ENCODE assay signal across 11 cellular contexts in the genomic region with DNA sequence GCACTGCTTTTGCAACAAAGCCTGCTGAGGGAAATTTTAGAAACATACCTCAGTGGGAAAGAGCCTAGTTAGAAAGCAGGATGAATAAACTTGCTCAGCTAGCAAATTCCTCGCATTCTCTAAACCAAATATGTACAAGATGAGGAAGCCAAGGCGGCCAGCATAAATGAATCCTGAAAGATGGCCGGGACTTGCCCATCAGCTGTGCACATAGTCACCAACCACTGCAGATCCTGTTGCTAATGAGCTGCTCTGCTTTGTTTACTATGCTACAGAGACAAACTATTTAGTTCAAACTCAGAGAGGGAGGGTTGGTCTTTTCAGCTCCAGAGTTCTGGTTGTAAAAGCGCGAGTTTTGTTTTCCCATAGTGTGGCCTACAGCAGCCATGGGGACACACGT. TPM values are rescaled to one million over a fixed set of nuclear protein-coding genes. Genes with fewer than 3 reads are reported as not detected.
DNase-seq lines count a peak whose midpoint lies in the region; ATAC-seq, FAIRE-seq and TF ChIP-seq lines count a peak whose summit lies in the region.
"Had no signal": no experiment of that assay in that cellular context is flagged by ENCODE, and none has a peak within 500 bp of the region (broad histone marks: within the 10 kb centered on the region; RNA-seq: fewer than 3 reads in every experiment).

No MANE protein-coding gene starts in this region.

- no peak for TF ChIP-seq EP300 in HepG2 (IDR thresholded peaks at IDR 0.05; ENCODE audit: low read depth in 2 of 2, low read length in 2 of 2)
- no peak for TF ChIP-seq EP300 in HepG2 (CRISPR knock-in tag; IDR thresholded peaks at IDR 0.05; ENCODE audit: borderline replicate concordance)

- TF ChIP-seq CTCF in A673 (conservative IDR thresholded peaks at IDR 0.05; ENCODE audit: low read depth, low read length), result no peak
- no peak for TF ChIP-seq CTCF in cardiac fibroblast (IDR thresholded peaks at IDR 0.05; ENCODE audit: low read depth, low read length)
- TF ChIP-seq CTCF in HepG2 (CRISPR knock-in tag; IDR thresholded peaks at IDR 0.05), result no peak

- no peaks in the 10 kb centered on the region for H3K79me2 ChIP-seq in HepG2 (ENCODE audit: insufficient read depth, low read length)

- WGBS in HepG2 (ENCODE audit: low lambda C conversion rate), result 19% methylated on average over 6 of the region's 6 CpGs

- H3K4me1 ChIP-seq in A673 (ENCODE audit: insufficient read depth, low read length, poor library complexity, severe bottlenecking), result no peaks in the 10 kb centered on the region
- peaks cover 13% of the 10 kb centered on the region for H3K4me1 ChIP-seq in HepG2 (ENCODE audit: insufficient read depth, low read length)

- H3K4me3 ChIP-seq in A673 (ENCODE audit: low read depth, low read length, poor library complexity, severe bottlenecking) (no peak overlapping the region), cardiac fibroblast (replicated peaks in 1 of 2; ENCODE audit: low read depth in 2 of 2, low read length in 2 of 2) (no peak overlapping the region), HepG2 (replicated peaks in 1 of 3; ENCODE audit: insufficient read depth in 1 of 3, low read depth in 2 of 3, low read length in 3 of 3) (no peak overlapping the region)

- 0 out of 2 replicates have a peak overlapping the region, but pooled peaks have one; percentile 3 for H3K4me2 ChIP-seq in HepG2 (ENCODE audit: low read depth, low read length)

- H3K36me3 Mint-ChIP-seq in activated CD8-positive, alpha-beta memory T cell treated with anti-CD3 and anti-CD28 coated beads, Interleukin-2, amount 10 ng/mL, durations not matched to agents 7 days and 5 days, result no peaks in the 10 kb centered on the region
- H3K36me3 Mint-ChIP-seq in activated T-cell treated with anti-CD3 and anti-CD28 coated beads, Interleukin-2, amount 50 U/mL, for 4 hours (ENCODE audit: insufficient read depth), result no peaks in the 10 kb centered on the region

- H4K20me1 ChIP-seq in HepG2 (ENCODE audit: insufficient read depth, low read length), result no peaks in the 10 kb centered on the region

- H3K27ac ChIP-seq in A673 (ENCODE audit: low read depth, low read length, poor library complexity, severe bottlenecking) (no peak overlapping the region), HepG2 (ENCODE audit: extremely low read length, insufficient read depth, low read length) (no peak overlapping the region)
- H3K27ac ChIP-seq: C4-2B had no signal

- H3K27me3 Mint-ChIP-seq in activated CD8-positive, alpha-beta memory T cell treated with anti-CD3 and anti-CD28 coated beads, Interleukin-2, amount 10 ng/mL, durations not matched to agents 7 days and 5 days, result peaks cover 12% of the 10 kb centered on the region
- no peaks in the 10 kb centered on the region for H3K27me3 Mint-ChIP-seq in activated T-cell treated with anti-CD3 and anti-CD28 coated beads, Interleukin-2, amount 50 U/mL, for 4 hours (ENCODE audit: low read depth)

- POLR2A ChIA-PET in A673 (lab: Charles Lee; ENCODE audit: low non-redundant PET) (no interaction called here), HepG2 (lab: Yijun Ruan, JAX) (no interaction called here)

- H3K27me3 ChIP-seq in A673 (replicated peaks; ENCODE audit: insufficient read depth, low read depth, low read length, poor library complexity) (no peaks in the 10 kb centered on the region), HepG2 (ENCODE audit: control insufficient read depth in 1 of 2, insufficient read depth in 2 of 2, low read length in 2 of 2) (no peaks in the 10 kb centered on the region; a peak in 1 of 5 replicates)

- ATAC-seq in HepG2 (peak; percentile 76), GM18511 (IDR thresholded peaks at IDR 0.05; ENCODE audit: unreplicated experiment) (no peak)
- ATAC-seq in activated CD8-positive, alpha-beta memory T cell treated with anti-CD3 and anti-CD28 coated beads, Interleukin-2, amount 10 ng/mL, durations not matched to agents 7 days and 5 days, result no peak
- ATAC-seq in activated T-cell treated with anti-CD3 and anti-CD28 coated beads, Interleukin-2, amount 50 U/mL, for 4 hours, result no peak

- no peaks in the 10 kb centered on the region for H3K9me3 Mint-ChIP-seq in activated CD8-positive, alpha-beta memory T cell treated with anti-CD3 and anti-CD28 coated beads, Interleukin-2, amount 10 ng/mL, durations not matched to agents 7 days and 5 days (ENCODE audit: low read depth)
- H3K9me3 Mint-ChIP-seq in activated T-cell treated with anti-CD3 and anti-CD28 coated beads, Interleukin-2, amount 50 U/mL, for 4 hours, result no peaks in the 10 kb centered on the region

- BruUV-seq in A673 (replicated peaks; lab: Mats Ljungman, UMichigan), result no TSS peak
- BruUV-seq in HepG2 (replicated peaks; lab: Mats Ljungman, UMichigan), result no TSS peak

- no peak overlapping the region for H3K9ac ChIP-seq in HepG2 (ENCODE audit: insufficient read depth, low read depth, low read length)

- intact Hi-C loops in A673 (cut with micrococcal nuclease; ENCODE audit: unreplicated experiment), result loop anchor here (5.0 to 10.0 kb wide), 4 partner anchors 66 to 1308 kb away; no protein-coding TSS in a partner anchor
- intact Hi-C loops in HepG2 (cut with micrococcal nuclease; ENCODE audit: unreplicated experiment), result loop anchor here (5.0 kb wide), 3 partner anchors 116 to 1306 kb away; no protein-coding TSS in a partner anchor

- TF ChIP-seq RAD21 in HepG2 (CRISPR knock-in tag; IDR thresholded peaks at IDR 0.05), result no peak

- H3K27ac Mint-ChIP-seq in activated CD8-positive, alpha-beta memory T cell treated with anti-CD3 and anti-CD28 coated beads, Interleukin-2, amount 10 ng/mL, durations not matched to agents 7 days and 5 days, result no peak overlapping the region

- H3K36me3 ChIP-seq in A673 (ENCODE audit: insufficient read depth, low read length, poor library complexity, severe bottlenecking) (no peaks in the 10 kb centered on the region), HepG2 (replicated peaks in 1 of 2; ENCODE audit: control insufficient read depth in 1 of 2, insufficient read depth in 2 of 2, low read length in 2 of 2) (no peaks in the 10 kb centered on the region)

- H2AFZ ChIP-seq in HepG2 (ENCODE audit: low read length), result no peak overlapping the region

- FAIRE-seq in HepG2 (lab: Jason Lieb, UNC), result no peak

- H3K4me1 Mint-ChIP-seq in activated CD8-positive, alpha-beta memory T cell treated with anti-CD3 and anti-CD28 coated beads, Interleukin-2, amount 10 ng/mL, durations not matched to agents 7 days and 5 days, result no peaks in the 10 kb centered on the region
- no peaks in the 10 kb centered on the region for H3K4me1 Mint-ChIP-seq in activated T-cell treated with anti-CD3 and anti-CD28 coated beads, Interleukin-2, amount 50 U/mL, for 4 hours (ENCODE audit: low read depth)

- DNase-seq in A673 (ENCODE audit: low spot score) (peak; percentile 36), HS-27A (ENCODE audit: low read depth) (peak; percentile 72), cardiac fibroblast (ENCODE audit: low read depth in 2 of 2) (peak; percentile 81 to 89), HepG2 (ENCODE audit: low spot score) (no peak), cerebellum (ENCODE audit: low spot score) (no peak)
- no peak for DNase-seq in activated CD8-positive, alpha-beta memory T cell treated with anti-CD3 and anti-CD28 coated beads, Interleukin-2, amount 10 ng/mL, durations not matched to agents 7 days and 5 days
- DNase-seq in activated T-cell treated with anti-CD3 and anti-CD28 coated beads, Interleukin-2, amount 50 U/mL, for 4 hours, result no peak
- DNase-seq: central memory CD4-positive, alpha-beta T cell; NCI-H187 treated with DMSO at 0.1 percent for 48 hours had no signal

- no peak for TF ChIP-seq POLR2A in HepG2 (IDR thresholded peaks at IDR 0.05; ENCODE audit: insufficient read depth in 1 of 2, low read depth in 2 of 2, low read length in 2 of 2)

- CTCF ChIA-PET in A673 (lab: Charles Lee), result no interaction called here
- CTCF ChIA-PET in HepG2 (lab: Yijun Ruan, JAX; ENCODE audit: low intra/inter-chr PET ratio, low total read pairs), result interaction anchor here (0.6 to 1.6 kb wide), 2 partner anchors 9 to 701 kb away, joined by 3 to 5 read pairs; no protein-coding TSS in a partner anchor
- CTCF ChIA-PET in activated CD8-positive, alpha-beta memory T cell treated with anti-CD3 and anti-CD28 coated beads, Interleukin-2, amount 10 ng/mL, durations not matched to agents 7 days and 5 days (lab: Charles Lee), result no interaction called here

- in situ Hi-C loops in HepG2 (cut with HindIII; ENCODE audit: extremely low pct_ligation_motif_present, low pct_unique_long_range_greater_than_20kb), result loop anchor here (10.0 kb wide), 2 partner anchors 648 to 1018 kb away; no protein-coding TSS in a partner anchor

- H3K9me3 ChIP-seq in A673 (ENCODE audit: low read depth, low read length, poor library complexity, severe bottlenecking) (no peaks in the 10 kb centered on the region), HepG2 (ENCODE audit: low read length) (no peaks in the 10 kb centered on the region)

- no peak overlapping the region for H3K4me3 Mint-ChIP-seq in activated CD8-positive, alpha-beta memory T cell treated with anti-CD3 and anti-CD28 coated beads, Interleukin-2, amount 10 ng/mL, durations not matched to agents 7 days and 5 days
- H3K4me3 Mint-ChIP-seq in activated T-cell treated with anti-CD3 and anti-CD28 coated beads, Interleukin-2, amount 50 U/mL, for 4 hours, result no peak overlapping the region

RNA-seq across cellular contexts. Expression of gene TMEM170B, which starts 49.0 kb away (rescaled TPM):
- 9.5 and 11.4 TPM in 2 replicates for total RNA-seq in A673 (2021)
- 9.4 and 14.3 TPM in 2 replicates for total RNA-seq in HepG2 (2016; rRNA removed; fragmentation: Illumina TruSeq; extraction: Trizol)
- total RNA-seq in HepG2 (2016; cell fraction: cytosol; rRNA removed; fragmentation: Illumina TruSeq; extraction: Trizol; ENCODE audit: low read depth), result 1.4 and 1.6 TPM in 2 replicates
- 9.0 and 13.6 TPM in 2 replicates for total RNA-seq in HepG2 (2016; cell fraction: insoluble cytoplasmic fraction; rRNA removed; fragmentation: Illumina TruSeq; extraction: Trizol)
- total RNA-seq in HepG2 (2016; cell fraction: membrane; rRNA removed; fragmentation: Illumina TruSeq; extraction: Trizol), result 7.9 and 8.7 TPM in 2 replicates
- 9.9 and 10.4 TPM in 2 replicates for total RNA-seq in HepG2 (2016; cell fraction: nucleus; rRNA removed; fragmentation: Illumina TruSeq; extraction: Trizol)
- 3.3 and 3.6 TPM in 2 replicates for polyA plus RNA-seq in HepG2 (2011; rRNA removed)
- polyA plus RNA-seq in HepG2 (2011; cell fraction: cytosol; rRNA removed), result 1.2 and 2.6 TPM in 2 replicates
- polyA plus RNA-seq in HepG2 (2011; cell fraction: nucleus; rRNA removed), result 1.1 and 2.2 TPM in 2 replicates
- polyA plus RNA-seq in HepG2 (2012), result 7.5 and 8.3 TPM in 2 replicates
- 1.3 and 1.4 TPM in 2 replicates for polyA plus RNA-seq in HepG2 (2016; cell fraction: cytosol; fragmentation: Illumina TruSeq; extraction: Trizol; ENCODE audit: low read depth)
- polyA plus RNA-seq in HepG2 (2016; cell fraction: insoluble cytoplasmic fraction; fragmentation: Illumina TruSeq; extraction: Trizol; ENCODE audit: low read depth), result 10.8 and 11.9 TPM in 2 replicates
- 4.8 and 5.2 TPM in 2 replicates for polyA plus RNA-seq in HepG2 (2016; cell fraction: membrane; fragmentation: Illumina TruSeq; extraction: Trizol; ENCODE audit: low read depth)
- polyA plus RNA-seq in HepG2 (2016; cell fraction: nucleus; fragmentation: Illumina TruSeq; extraction: Trizol; ENCODE audit: insufficient read depth, low read depth), result 9.8 and 9.9 TPM in 2 replicates
- polyA minus RNA-seq in HepG2 (2011; rRNA and poly(A)+ RNA removed; ENCODE audit: low replicate concordance), result 2.0 and 5.2 TPM in 2 replicates
- polyA minus RNA-seq in HepG2 (2011; cell fraction: cytosol; rRNA and poly(A)+ RNA removed), result 7.0 and 10.9 TPM in 2 replicates
- polyA minus RNA-seq in HepG2 (2011; cell fraction: nucleus; rRNA and poly(A)+ RNA removed), result 9.0 and 12.9 TPM in 2 replicates
- 1 to 10 TPM in 1 of 2 experiments, under 1 TPM in 1; 0.70 to 1.7 TPM for total RNA-seq in activated CD8-positive, alpha-beta memory T cell treated with anti-CD3 and anti-CD28 coated beads, Interleukin-2, amount 10 ng/mL, durations not matched to agents 7 days and 5 days
- total RNA-seq in activated T-cell treated with anti-CD3 and anti-CD28 coated beads, Interleukin-2, amount 50 U/mL, for 4 hours, result 1 to 10 TPM; 1.1 to 1.6 (median 1.2) TPM
- 42.9 TPM for total RNA-seq in cerebellum

Comparison
In these comparisons a context has a peak if more than half of its experiments do, and no peak if none do; other contexts are left out.
1. DNase-seq: peak in A673 (single experiment), HS-27A (single experiment) and cardiac fibroblast (2 of 2); none in HepG2 (single experiment), activated CD8-positive, alpha-beta memory T cell treated with anti-CD3 and anti-CD28 coated beads, Interleukin-2, amount 10 ng/mL, durations not matched to agents 7 days and 5 days (single experiment), activated T-cell treated with anti-CD3 and anti-CD28 coated beads, Interleukin-2, amount 50 U/mL, for 4 hours (single experiment) and cerebellum (single experiment).